13 cellular contexts compared by ENCODE assay signal in genomic region chr13:112657850-112658445, GRCh38. TPM values are rescaled to one million over a fixed set of nuclear protein-coding genes. Genes with fewer than 3 reads are reported as not detected.
A peak's percentile ranks its signal among the peaks of the same experiment; 100 is the strongest.
DNase-seq lines count a peak whose midpoint lies in the region; ATAC-seq, FAIRE-seq and TF ChIP-seq lines count a peak whose summit lies in the region.
"Had no signal": no experiment of that assay in that cellular context is flagged by ENCODE, and none has a peak within 500 bp of the region (broad histone marks: within the 10 kb centered on the region; RNA-seq: fewer than 3 reads in every experiment).

No MANE protein-coding gene starts in this region.

- no peaks in the 10 kb centered on the region for H3K27me3 Mint-ChIP-seq in nephron (ENCODE audit: low read depth)

- H3K4me3 Mint-ChIP-seq in nephron = no peak overlapping the region
- H3K4me3 Mint-ChIP-seq: activated T-helper 1 cell treated with anti-CD3 and anti-CD28 coated beads, Interleukin-12 subunit alpha, Interleukin-12 subunit beta, Interleukin-2, Interleukin-4 antibody, amounts not matched to agents 30 ng/mL and 10 ng/mL and 1 ng/mL, durations not matched to agents 14 hours and 24 hours and 36 hours; natural killer cell had no signal

- H3K36me3 Mint-ChIP-seq in nephron (ENCODE audit: low read depth) = no peaks in the 10 kb centered on the region
- H3K36me3 Mint-ChIP-seq: natural killer cell had no signal

- DNase-seq in Daoy (ENCODE audit: low read depth) = peak; percentile 80
- peak; percentile 87 for DNase-seq in RCC 7860 (ENCODE audit: low spot score)
- DNase-seq in epithelial cell of prostate (ENCODE audit: low read depth, low spot score) = peak; percentile 48
- no peak for DNase-seq in NCI-H2107 treated with DMSO at 0.1 percent for 48 hours (lab: John Stamatoyannopoulos, UW; ENCODE audit: unreplicated experiment)
- no peak for DNase-seq in COR-L47 (lab: John Stamatoyannopoulos, UW)
- DNase-seq: natural killer cell; NCI-H2227 treated with DMSO at 0.1 percent for 48 hours; stimulated activated naive CD4-positive, alpha-beta T cell had no signal

- H3K9me3 Mint-ChIP-seq in nephron = no peaks in the 10 kb centered on the region
- H3K9me3 Mint-ChIP-seq: activated T-helper 1 cell treated with anti-CD3 and anti-CD28 coated beads, Interleukin-12 subunit alpha, Interleukin-12 subunit beta, Interleukin-2, Interleukin-4 antibody, amounts not matched to agents 30 ng/mL and 10 ng/mL and 1 ng/mL, durations not matched to agents 14 hours and 24 hours and 36 hours; natural killer cell had no signal

- ATAC-seq in GM18909 (IDR thresholded peaks at IDR 0.05; ENCODE audit: poor library complexity, unreplicated experiment) (no peak), HG03457 (IDR thresholded peaks at IDR 0.05; ENCODE audit: unreplicated experiment) (no peak)
- ATAC-seq: activated CD4-positive, CD25-positive, alpha-beta regulatory T cell treated with anti-CD3 and anti-CD28 coated beads, Interleukin-2, amount 50 U/mL, for 24 hours; natural killer cell had no signal

- peaks cover 26% of the 10 kb centered on the region for H3K4me1 Mint-ChIP-seq in nephron
- H3K4me1 Mint-ChIP-seq: natural killer cell had no signal

- peak overlapping the region; percentile 41 for H3K27ac ChIP-seq in epithelial cell of prostate

- TF ChIP-seq CTCF in nephron (IDR thresholded peaks at IDR 0.05; ENCODE audit: unreplicated experiment in 3 of 3) = no peak

- peak overlapping the region; percentile 79 to 88 (median 80) for H3K27ac Mint-ChIP-seq in nephron
- H3K27ac Mint-ChIP-seq: activated T-helper 1 cell treated with anti-CD3 and anti-CD28 coated beads, Interleukin-12 subunit alpha, Interleukin-12 subunit beta, Interleukin-2, Interleukin-4 antibody, amounts not matched to agents 30 ng/mL and 10 ng/mL and 1 ng/mL, durations not matched to agents 14 hours and 24 hours and 36 hours; natural killer cell had no signal

- peak; percentile 88 for FAIRE-seq in RCC 7860 (lab: Jason Lieb, UNC)

RNA-seq across cellular contexts. Expression of gene ATP11A, which starts 31.9 kb away (rescaled TPM):
- total RNA-seq in Daoy (2014; rRNA removed; shearing (Covaris generic)) = 1.9 and 2.0 TPM in 2 replicates

Comparison
In these comparisons a context has a peak if more than half of its experiments do, and no peak if none do; other contexts are left out.
1. DNase-seq: peak in Daoy (single experiment), RCC 7860 (single experiment) and epithelial cell of prostate (single experiment); none in NCI-H2107 treated with DMSO at 0.1 percent for 48 hours (single experiment) and COR-L47 (single experiment).